In genomic region chr1:33928256-33928655, GRCh38 we compare ENCODE assay signal across 24 cellular contexts.
"Had no signal": no experiment of that assay in that cellular context is flagged by ENCODE, and none has a peak within 500 bp of the region (broad histone marks: within the 10 kb centered on the region; RNA-seq: fewer than 3 reads in every experiment).

No MANE protein-coding gene starts in this region.

- H3K9ac ChIP-seq: SK-N-SH had no signal

- H3K27me3 ChIP-seq: ascending aorta had no signal

- H3K27ac ChIP-seq: ascending aorta, RWPE1, SJCRH30, WERI-Rb-1 had no signal

- H3K27ac Mint-ChIP-seq: activated CD8-positive, alpha-beta T cell treated with anti-CD3 and anti-CD28 coated beads for 36 hours; activated naive CD4-positive, alpha-beta T cell treated with anti-CD3 and anti-CD28 coated beads, Interleukin-2, amount 50 U/mL, for 24 hours had no signal

- DNase-seq: activated CD4-positive, alpha-beta T cell treated with anti-CD3 and anti-CD28 coated beads for 4 hours; activated CD8-positive, alpha-beta memory T cell treated with anti-CD3 and anti-CD28 coated beads, Interleukin-2, amount 50 U/mL, for 48 hours; activated CD8-positive, alpha-beta T cell treated with anti-CD3 and anti-CD28 coated beads for 36 hours; activated T-cell treated with anti-CD3 and anti-CD28 coated beads, Interleukin-2, amount 50 U/mL, for 1 hour; cerebellar nuclear complex; MM.1S; NCI-H1105; NCI-H1436; NCI-H1694 treated with DMSO at 0.1 percent for 48 hours; NCI-H2029 treated with DMSO at 0.1 percent for 48 hours; NCI-H345; NCI-H510A; NCI-H526 treated with DMSO at 0.1 percent for 48 hours; NCI-H82; OCI-M1; Right ventricle myocardium superior; SJCRH30; SK-N-SH; T-helper 1 cell; WERI-Rb-1 had no signal

- H3K4me1 ChIP-seq: ascending aorta, SJCRH30 had no signal

- H3K36me3 Mint-ChIP-seq: activated naive CD4-positive, alpha-beta T cell treated with anti-CD3 and anti-CD28 coated beads, Interleukin-2, amount 50 U/mL, for 24 hours had no signal

- H3K4me2 ChIP-seq: SK-N-SH had no signal

- ATAC-seq: activated CD8-positive, alpha-beta T cell treated with anti-CD3 and anti-CD28 coated beads for 36 hours; Panc1 had no signal

- H3K36me3 ChIP-seq: ascending aorta, SJCRH30, WERI-Rb-1 had no signal

- H3K9me3 Mint-ChIP-seq: activated CD8-positive, alpha-beta T cell treated with anti-CD3 and anti-CD28 coated beads for 36 hours; activated naive CD4-positive, alpha-beta T cell treated with anti-CD3 and anti-CD28 coated beads, Interleukin-2, amount 50 U/mL, for 24 hours had no signal

- H3K4me3 Mint-ChIP-seq: activated CD8-positive, alpha-beta T cell treated with anti-CD3 and anti-CD28 coated beads for 36 hours; activated naive CD4-positive, alpha-beta T cell treated with anti-CD3 and anti-CD28 coated beads, Interleukin-2, amount 50 U/mL, for 24 hours had no signal

- H3K4me3 ChIP-seq: ascending aorta, SJCRH30 had no signal

- H3K4me1 Mint-ChIP-seq: activated naive CD4-positive, alpha-beta T cell treated with anti-CD3 and anti-CD28 coated beads, Interleukin-2, amount 50 U/mL, for 24 hours had no signal

- H3K9me3 ChIP-seq: SJCRH30, SK-N-SH had no signal
